In genomic region chr2:23705771-23706612, GRCh38 we compare ENCODE assay signal across 18 cellular contexts.
A peak's percentile ranks its signal among the peaks of the same experiment; 100 is the strongest.
DNase-seq lines count a peak whose midpoint lies in the region; ATAC-seq and TF ChIP-seq lines count a peak whose summit lies in the region.
"Had no signal": no experiment of that assay in that cellular context is flagged by ENCODE, and none has a peak within 500 bp of the region (broad histone marks: within the 10 kb centered on the region; RNA-seq: fewer than 3 reads in every experiment).

No MANE protein-coding gene starts in this region.

- H3K36me3 ChIP-seq in WERI-Rb-1 (peaks cover 38% of the 10 kb centered on the region), gastrocnemius medialis (peaks cover 0 to 9% of the 10 kb centered on the region in 2 donors)
- H3K36me3 ChIP-seq: HAP-1 had no signal

- no peaks in the 10 kb centered on the region for H3K9me3 ChIP-seq in WERI-Rb-1 (ENCODE audit: severe bottlenecking)
- H3K9me3 ChIP-seq in gastrocnemius medialis, result no peaks in the 10 kb centered on the region
- H3K9me3 ChIP-seq: body of pancreas, Caco-2, HAP-1, MG63, upper lobe of left lung had no signal

- H3K27ac ChIP-seq in WERI-Rb-1 (no peak overlapping the region), gastrocnemius medialis (peak overlapping the region; percentile 57 to 74 (median 68))
- H3K27ac ChIP-seq: body of pancreas, upper lobe of left lung had no signal

- H3K27me3 ChIP-seq in WERI-Rb-1 (ENCODE audit: insufficient read depth, low read depth, severe bottlenecking) (no peaks in the 10 kb centered on the region), gastrocnemius medialis (no peaks in the 10 kb centered on the region)
- H3K27me3 ChIP-seq: body of pancreas, MG63, upper lobe of left lung had no signal

- no peak overlapping the region for H3K27ac Mint-ChIP-seq in activated CD4-positive, alpha-beta memory T cell treated with anti-CD3 and anti-CD28 coated beads, Interleukin-2, amount 10 ng/mL, durations not matched to agents 7 days and 5 days
- H3K27ac Mint-ChIP-seq in activated CD4-positive, alpha-beta memory T cell treated with anti-CD3 and anti-CD28 coated beads for 36 hours, result no peak overlapping the region
- H3K27ac Mint-ChIP-seq in endothelial cell (ENCODE audit: unreplicated experiment), result no peak overlapping the region
- H3K27ac Mint-ChIP-seq in activated naive CD4-positive, alpha-beta T cell treated with anti-CD3 and anti-CD28 coated beads for 36 hours, result no peak overlapping the region

- peak; percentile 14 for DNase-seq in activated CD4-positive, alpha-beta memory T cell treated with anti-CD3 and anti-CD28 coated beads, Interleukin-2, amount 10 ng/mL, durations not matched to agents 7 days and 5 days
- no peak for DNase-seq in activated CD4-positive, alpha-beta memory T cell treated with anti-CD3 and anti-CD28 coated beads for 36 hours
- no peak for DNase-seq in WERI-Rb-1
- no peak for DNase-seq in endothelial cell (ENCODE audit: low spot score)
- peak; percentile 36 to 78 for DNase-seq in gastrocnemius medialis
- no peak for DNase-seq in GM13976 (ENCODE audit: low spot score)
- no peak for DNase-seq in activated naive CD4-positive, alpha-beta T cell treated with anti-CD3 and anti-CD28 coated beads for 36 hours
- DNase-seq: activated effector memory CD4-positive, alpha-beta T cell treated with Interleukin-2 at 50 U/mL for 16 hours; body of pancreas; Caco-2; mesenchymal stem cell; MG63; NCI-H1694; T1000 had no signal

- peak; percentile 89 to 91 for ATAC-seq in gastrocnemius medialis
- ATAC-seq in GM21423 (IDR thresholded peaks at IDR 0.05; ENCODE audit: unreplicated experiment), result no peak
- ATAC-seq: body of pancreas, right cardiac atrium had no signal

- H3K9me3 Mint-ChIP-seq in activated CD4-positive, alpha-beta memory T cell treated with anti-CD3 and anti-CD28 coated beads, Interleukin-2, amount 10 ng/mL, durations not matched to agents 7 days and 5 days, result no peaks in the 10 kb centered on the region
- H3K9me3 Mint-ChIP-seq in activated CD4-positive, alpha-beta memory T cell treated with anti-CD3 and anti-CD28 coated beads for 36 hours, result no peaks in the 10 kb centered on the region
- H3K9me3 Mint-ChIP-seq in endothelial cell (ENCODE audit: unreplicated experiment), result no peaks in the 10 kb centered on the region
- no peaks in the 10 kb centered on the region for H3K9me3 Mint-ChIP-seq in activated naive CD4-positive, alpha-beta T cell treated with anti-CD3 and anti-CD28 coated beads for 36 hours

- POLR2A ChIA-PET in activated CD4-positive, alpha-beta memory T cell treated with anti-CD3 and anti-CD28 coated beads, Interleukin-2, amount 10 ng/mL, durations not matched to agents 7 days and 5 days (lab: Charles Lee), result no interaction called here
- POLR2A ChIA-PET in activated CD4-positive, alpha-beta memory T cell treated with anti-CD3 and anti-CD28 coated beads for 36 hours (lab: Charles Lee), result no interaction called here

- no peaks in the 10 kb centered on the region for H3K27me3 Mint-ChIP-seq in activated CD4-positive, alpha-beta memory T cell treated with anti-CD3 and anti-CD28 coated beads, Interleukin-2, amount 10 ng/mL, durations not matched to agents 7 days and 5 days
- no peaks in the 10 kb centered on the region for H3K27me3 Mint-ChIP-seq in activated CD4-positive, alpha-beta memory T cell treated with anti-CD3 and anti-CD28 coated beads for 36 hours
- H3K27me3 Mint-ChIP-seq in endothelial cell (ENCODE audit: unreplicated experiment), result peaks cover 11% of the 10 kb centered on the region
- H3K27me3 Mint-ChIP-seq in activated naive CD4-positive, alpha-beta T cell treated with anti-CD3 and anti-CD28 coated beads for 36 hours (ENCODE audit: low read depth), result no peaks in the 10 kb centered on the region

- CTCF ChIA-PET in activated CD4-positive, alpha-beta memory T cell treated with anti-CD3 and anti-CD28 coated beads, Interleukin-2, amount 10 ng/mL, durations not matched to agents 7 days and 5 days (lab: Charles Lee), result no interaction called here
- CTCF ChIA-PET in activated CD4-positive, alpha-beta memory T cell treated with anti-CD3 and anti-CD28 coated beads for 36 hours (lab: Charles Lee), result no interaction called here
- CTCF ChIA-PET in activated naive CD4-positive, alpha-beta T cell treated with anti-CD3 and anti-CD28 coated beads for 36 hours (lab: Charles Lee), result interaction anchor here (0.5 kb wide), 1 partner anchor 202 kb away, joined by 3 read pairs; no protein-coding TSS in a partner anchor

- no peaks in the 10 kb centered on the region for H3K4me1 Mint-ChIP-seq in activated CD4-positive, alpha-beta memory T cell treated with anti-CD3 and anti-CD28 coated beads, Interleukin-2, amount 10 ng/mL, durations not matched to agents 7 days and 5 days
- H3K4me1 Mint-ChIP-seq in activated CD4-positive, alpha-beta memory T cell treated with anti-CD3 and anti-CD28 coated beads for 36 hours (ENCODE audit: low read depth), result no peaks in the 10 kb centered on the region
- H3K4me1 Mint-ChIP-seq in endothelial cell (ENCODE audit: unreplicated experiment), result no peaks in the 10 kb centered on the region
- no peaks in the 10 kb centered on the region for H3K4me1 Mint-ChIP-seq in activated naive CD4-positive, alpha-beta T cell treated with anti-CD3 and anti-CD28 coated beads for 36 hours (ENCODE audit: low read depth)

- intact Hi-C loops in activated CD4-positive, alpha-beta memory T cell treated with anti-CD3 and anti-CD28 coated beads for 36 hours (cut with micrococcal nuclease), result no loop called here
- intact Hi-C loops in gastrocnemius medialis (cut with DNase I; ENCODE audit: low total_unique reads), result no loop called here
- intact Hi-C loops in activated naive CD4-positive, alpha-beta T cell treated with anti-CD3 and anti-CD28 coated beads for 36 hours (cut with micrococcal nuclease), result no loop called here

- in situ Hi-C loops in gastrocnemius medialis (cut with MboI; ENCODE audit: low sequenced_read_pairs in 4 of 4) (no loop called here), GM13976 (cut with MboI; ENCODE audit: low sequenced_read_pairs, unreplicated experiment) (no loop called here)

- TF ChIP-seq CTCF in WERI-Rb-1 (IDR thresholded peaks at IDR 0.05; ENCODE audit: low read depth, low read length) (0 out of 2 replicates have a peak, but pooled peaks have one; percentile 1), endothelial cell (IDR thresholded peaks at IDR 0.05; ENCODE audit: unreplicated experiment) (no peak), gastrocnemius medialis (IDR thresholded peaks at IDR 0.05 in 4 of 5, conservative IDR thresholded peaks at IDR 0.05 in 1 of 5) (no peak), GM13976 (IDR thresholded peaks at IDR 0.05; ENCODE audit: borderline replicate concordance, control extremely low read depth, extremely low read depth, insufficient read depth, missing control alignments) (no peak)

- H3K4me1 ChIP-seq in gastrocnemius medialis, result peaks cover 0 to 8% of the 10 kb centered on the region in 2 donors
- H3K4me1 ChIP-seq: body of pancreas, Caco-2, HAP-1, upper lobe of left lung had no signal

- peak in 1 of 2 donors; percentile 43 for TF ChIP-seq POLR2A in gastrocnemius medialis (IDR thresholded peaks at IDR 0.05)

- H3K4me3 ChIP-seq in WERI-Rb-1 (ENCODE audit: low read depth, low read length) (no peak overlapping the region), gastrocnemius medialis (no peak overlapping the region)
- H3K4me3 ChIP-seq: body of pancreas, HAP-1, MG63, upper lobe of left lung had no signal

- no peaks in the 10 kb centered on the region for H3K36me3 Mint-ChIP-seq in activated CD4-positive, alpha-beta memory T cell treated with anti-CD3 and anti-CD28 coated beads, Interleukin-2, amount 10 ng/mL, durations not matched to agents 7 days and 5 days (ENCODE audit: low read depth)
- H3K36me3 Mint-ChIP-seq in activated CD4-positive, alpha-beta memory T cell treated with anti-CD3 and anti-CD28 coated beads for 36 hours, result peaks cover 11% of the 10 kb centered on the region
- peaks cover 27% of the 10 kb centered on the region for H3K36me3 Mint-ChIP-seq in endothelial cell (ENCODE audit: low read depth, unreplicated experiment)
- peaks cover 15% of the 10 kb centered on the region for H3K36me3 Mint-ChIP-seq in activated naive CD4-positive, alpha-beta T cell treated with anti-CD3 and anti-CD28 coated beads for 36 hours (ENCODE audit: low read depth)

- H3K4me3 Mint-ChIP-seq in activated CD4-positive, alpha-beta memory T cell treated with anti-CD3 and anti-CD28 coated beads, Interleukin-2, amount 10 ng/mL, durations not matched to agents 7 days and 5 days, result no peak overlapping the region
- no peak overlapping the region for H3K4me3 Mint-ChIP-seq in activated CD4-positive, alpha-beta memory T cell treated with anti-CD3 and anti-CD28 coated beads for 36 hours
- peak overlapping the region; percentile 10 for H3K4me3 Mint-ChIP-seq in endothelial cell (ENCODE audit: unreplicated experiment)
- no peak overlapping the region for H3K4me3 Mint-ChIP-seq in activated naive CD4-positive, alpha-beta T cell treated with anti-CD3 and anti-CD28 coated beads for 36 hours

Comparison
In these comparisons a context has a peak if more than half of its experiments do, and no peak if none do; other contexts are left out.
1. DNase-seq: peak in activated CD4-positive, alpha-beta memory T cell treated with anti-CD3 and anti-CD28 coated beads, Interleukin-2, amount 10 ng/mL, durations not matched to agents 7 days and 5 days (single experiment) and gastrocnemius medialis (2 of 2); none in activated CD4-positive, alpha-beta memory T cell treated with anti-CD3 and anti-CD28 coated beads for 36 hours (single experiment), WERI-Rb-1 (single experiment), endothelial cell (single experiment), GM13976 (single experiment) and activated naive CD4-positive, alpha-beta T cell treated with anti-CD3 and anti-CD28 coated beads for 36 hours (single experiment).